Comparison of ENCODE assay signal across 25 cellular contexts in genomic region chr10:125473138-125473793, GRCh38.
"Had no signal": no experiment of that assay in that cellular context is flagged by ENCODE, and none has a peak within 500 bp of the region (broad histone marks: within the 10 kb centered on the region; RNA-seq: fewer than 3 reads in every experiment).

No MANE protein-coding gene starts in this region.

- DNase-seq: dorsolateral prefrontal cortex; effector CD8-positive, alpha-beta T cell; gastrocnemius medialis; heart right ventricle; hypothalamus; immature natural killer cell; left ventricle myocardium superior; mesendoderm; naive thymus-derived CD4-positive, alpha-beta T cell; psoas muscle; retina; right lobe of liver; stimulated activated CD4-positive, alpha-beta T cell treated with anti-CD3 and anti-CD28 coated beads, Interleukin-15, amount 100 ng/mL, for 24 hours; stimulated activated CD4-positive, alpha-beta T cell treated with anti-CD3 and anti-CD28 coated beads, Interleukin-1b, Interleukin-23, amount 100 ng/mL, for 48 hours; stimulated activated CD4-positive, alpha-beta T cell treated with anti-CD3 and anti-CD28 coated beads, Interleukin-4, amount 100 ng/mL, for 24 hours; tibial artery; upper lobe of left lung; uterus had no signal

- H3K27ac ChIP-seq: coronary artery, dorsolateral prefrontal cortex, gastrocnemius medialis, heart right ventricle, neutrophil, psoas muscle, right lobe of liver, tibial artery, upper lobe of left lung, uterus had no signal

- H3K27me3 ChIP-seq: gastrocnemius medialis, neutrophil, right lobe of liver, upper lobe of left lung, uterus had no signal

- H3K4me3 Mint-ChIP-seq: immature natural killer cell; naive thymus-derived CD4-positive, alpha-beta T cell; stimulated activated memory B cell treated with anti-CD40 and anti-IgM and Interleukin-4, amounts not matched to agents 10 μg/mL and 1 μg/mL and 100 μg/mL, for 72 hours; stimulated activated naive CD8-positive, alpha-beta T cell treated with anti-CD3 and anti-CD28 coated beads, Interleukin-15, Interleukin-2, amounts not matched to agents 100 ng/mL and 50 ng/mL, for 24 hours had no signal

- FAIRE-seq: keratinocyte had no signal

- H3K27ac Mint-ChIP-seq: immature natural killer cell; naive thymus-derived CD4-positive, alpha-beta T cell; stimulated activated memory B cell treated with anti-CD40 and anti-IgM and Interleukin-4, amounts not matched to agents 10 μg/mL and 1 μg/mL and 100 μg/mL, for 72 hours; stimulated activated naive CD8-positive, alpha-beta T cell treated with anti-CD3 and anti-CD28 coated beads, Interleukin-15, Interleukin-2, amounts not matched to agents 100 ng/mL and 50 ng/mL, for 24 hours had no signal

- H3K9me3 ChIP-seq: gastrocnemius medialis, heart right ventricle, neutrophil, psoas muscle, right lobe of liver, tibial artery, upper lobe of left lung, uterus had no signal

- H3K4me3 ChIP-seq: coronary artery, dorsolateral prefrontal cortex, gastrocnemius medialis, heart right ventricle, lung, psoas muscle, right lobe of liver, tibial artery, upper lobe of left lung, uterus had no signal

- H3K4me1 ChIP-seq: gastrocnemius medialis, heart right ventricle, psoas muscle, right lobe of liver, tibial artery, upper lobe of left lung, uterus had no signal

- ATAC-seq: esophagus mucosa; gastrocnemius medialis; heart right ventricle; left ventricle myocardium superior; naive thymus-derived CD4-positive, alpha-beta T cell; psoas muscle; right lobe of liver; stimulated activated memory B cell treated with anti-CD40 and anti-IgM and Interleukin-4, amounts not matched to agents 10 μg/mL and 1 μg/mL and 100 μg/mL, for 72 hours had no signal

- H3K36me3 ChIP-seq: gastrocnemius medialis, heart right ventricle, neutrophil, right lobe of liver, tibial artery, upper lobe of left lung, uterus had no signal

- H3K4me1 Mint-ChIP-seq: immature natural killer cell; stimulated activated memory B cell treated with anti-CD40 and anti-IgM and Interleukin-4, amounts not matched to agents 10 μg/mL and 1 μg/mL and 100 μg/mL, for 72 hours had no signal

- H3K9me3 Mint-ChIP-seq: immature natural killer cell; stimulated activated memory B cell treated with anti-CD40 and anti-IgM and Interleukin-4, amounts not matched to agents 10 μg/mL and 1 μg/mL and 100 μg/mL, for 72 hours; stimulated activated naive CD8-positive, alpha-beta T cell treated with anti-CD3 and anti-CD28 coated beads, Interleukin-15, Interleukin-2, amounts not matched to agents 100 ng/mL and 50 ng/mL, for 24 hours had no signal

- H3K36me3 Mint-ChIP-seq: immature natural killer cell; stimulated activated memory B cell treated with anti-CD40 and anti-IgM and Interleukin-4, amounts not matched to agents 10 μg/mL and 1 μg/mL and 100 μg/mL, for 72 hours had no signal
